25 cellular contexts compared by ENCODE assay signal in genomic region chr3:33363113-33363800, GRCh38.
DNase-seq lines count a peak whose midpoint lies in the region; FAIRE-seq and TF ChIP-seq lines count a peak whose summit lies in the region.
"Had no signal": no experiment of that assay in that cellular context is flagged by ENCODE, and none has a peak within 500 bp of the region (broad histone marks: within the 10 kb centered on the region; RNA-seq: fewer than 3 reads in every experiment).

No MANE protein-coding gene starts in this region.

- H3K14ac ChIP-seq in H9 (ENCODE audit: insufficient read depth, low read length) = no peak overlapping the region

- H2AFZ ChIP-seq in keratinocyte (ENCODE audit: control insufficient read depth, low read length) = no peak overlapping the region
- H2AFZ ChIP-seq in H9 (ENCODE audit: low read length) = no peak overlapping the region

- no peaks in the 10 kb centered on the region for H3K9me3 ChIP-seq in keratinocyte (ENCODE audit: control insufficient read depth, low read depth, low read length)
- no peaks in the 10 kb centered on the region for H3K9me3 ChIP-seq in H9 (ENCODE audit: control insufficient read depth, low read depth, low read length)
- H3K9me3 ChIP-seq in WERI-Rb-1 (ENCODE audit: severe bottlenecking) = no peaks in the 10 kb centered on the region
- H3K9me3 ChIP-seq: BLaER1 treated with 17β-estradiol and CSF1 and Interleukin-3, amounts not matched to agents 10 nM and 100 nM; Caco-2; Peyer's patch; SJSA1 had no signal

- H4K91ac ChIP-seq in H9 (ENCODE audit: insufficient read length, low read depth, low read length) = no peak overlapping the region

- no peak overlapping the region for H3K18ac ChIP-seq in H9 (ENCODE audit: insufficient read length, low read depth, low read length)

- no peak overlapping the region for H2BK120ac ChIP-seq in H9 (ENCODE audit: low read depth, low read length, poor library complexity, severe bottlenecking)

- WGBS in H9 (ENCODE audit: extremely low coverage, insufficient read length, low lambda C conversion rate) = no CpG with 5 or more reads among the region's 3 CpGs

- TF ChIP-seq CTCF in bronchial epithelial cell (IDR thresholded peaks at IDR 0.05; ENCODE audit: insufficient read depth, low read length, severe bottlenecking) (no peak), keratinocyte (optimal IDR thresholded peaks at IDR 0.05 in 1 of 3, IDR thresholded peaks at IDR 0.05 in 1 of 3, conservative IDR thresholded peaks at IDR 0.05 in 1 of 3; ENCODE audit: extremely low read depth in 1 of 3, insufficient read depth in 2 of 3, low read length in 3 of 3) (no peak), H9 (conservative IDR thresholded peaks at IDR 0.05) (no peak), WERI-Rb-1 (IDR thresholded peaks at IDR 0.05; ENCODE audit: low read depth, low read length) (no peak)

- no peaks in the 10 kb centered on the region for H3K27me3 Mint-ChIP-seq in H9 (ENCODE audit: low read depth)

- H3K4me1 ChIP-seq in keratinocyte (ENCODE audit: control insufficient read depth, extremely low read depth, insufficient read depth, low read length) (peaks cover 23% of the 10 kb centered on the region), H9 (ENCODE audit: insufficient read depth, low read length) (no peaks in the 10 kb centered on the region)
- H3K4me1 ChIP-seq: BLaER1 treated with 17β-estradiol and CSF1 and Interleukin-3, amounts not matched to agents 10 nM and 100 nM; Peyer's patch had no signal

- no peaks in the 10 kb centered on the region for H3K27me3 ChIP-seq in bronchial epithelial cell (ENCODE audit: control insufficient read depth, insufficient read depth, low read length)
- H3K27me3 ChIP-seq in keratinocyte (ENCODE audit: control insufficient read depth, extremely low read depth, insufficient read depth, low read length) = no peaks in the 10 kb centered on the region
- H3K27me3 ChIP-seq in H9 (ENCODE audit: insufficient read depth, low read length) = no peaks in the 10 kb centered on the region
- no peaks in the 10 kb centered on the region for H3K27me3 ChIP-seq in WERI-Rb-1 (ENCODE audit: insufficient read depth, low read depth, severe bottlenecking)
- H3K27me3 ChIP-seq: BLaER1 treated with 17β-estradiol and CSF1 and Interleukin-3, amounts not matched to agents 10 nM and 100 nM; Peyer's patch; SJSA1 had no signal

- H3K4me3 Mint-ChIP-seq in H9 = no peak overlapping the region
- H3K4me3 Mint-ChIP-seq: CD4-positive, alpha-beta memory T cell; HFFc6 had no signal

- no peak overlapping the region for H2BK12ac ChIP-seq in H9 (ENCODE audit: insufficient read length, low read depth, low read length)

- H3K79me2 ChIP-seq in keratinocyte (ENCODE audit: control insufficient read depth, insufficient read depth, low read length) = no peaks in the 10 kb centered on the region
- H3K79me2 ChIP-seq in H9 (ENCODE audit: insufficient read depth, low read length) = no peaks in the 10 kb centered on the region

- H3K9me3 Mint-ChIP-seq in H9 = no peaks in the 10 kb centered on the region
- H3K9me3 Mint-ChIP-seq: CD4-positive, alpha-beta memory T cell; HFFc6 had no signal

- H3K9ac ChIP-seq in keratinocyte (ENCODE audit: control insufficient read depth, extremely low read depth, insufficient read depth, low read length) = no peak overlapping the region
- no peak overlapping the region for H3K9ac ChIP-seq in H9 (ENCODE audit: extremely low read depth, insufficient read length, low read length)
- H3K9ac ChIP-seq: BLaER1 treated with 17β-estradiol and CSF1 and Interleukin-3, amounts not matched to agents 10 nM and 100 nM had no signal

- no peak overlapping the region for H2BK5ac ChIP-seq in H9 (ENCODE audit: insufficient read length, low read length)

- H2BK20ac ChIP-seq in H9 (ENCODE audit: low read depth, low read length, poor library complexity, severe bottlenecking) = no peak overlapping the region

- no peak overlapping the region for H3T11ph ChIP-seq in H9 (ENCODE audit: low read length)

- peak; percentile 30 for DNase-seq in ELR (ENCODE audit: low read depth)
- peak; percentile 54 for DNase-seq in M059J (ENCODE audit: low read depth)
- peak; percentile 63 for DNase-seq in bronchial epithelial cell (ENCODE audit: low read depth)
- peak; percentile 58 for DNase-seq in keratinocyte (ENCODE audit: low read depth, low spot score)
- DNase-seq in H9 = no peak
- DNase-seq in WERI-Rb-1 = no peak
- DNase-seq in epidermal melanocyte (ENCODE audit: insufficient read length, low spot score) = no peak
- DNase-seq in H4 (ENCODE audit: low spot score) = no peak
- DNase-seq: 8988T; Caco-2; CD4-positive, alpha-beta memory T cell; GOT3; HFFc6; KG1; NCI-H1105; NCI-H146; NCI-H2029; NCI-H2227 treated with DMSO at 0.1 percent for 48 hours; NCI-H510A treated with DMSO at 0.1 percent for 48 hours; NCI-H774; NK-92 treated with Interleukin-12 subunit alpha and Interleukin-12 subunit beta, amount 100 ng/mL, for 24 hours; Peyer's patch had no signal

- H3K36me3 ChIP-seq in bronchial epithelial cell (ENCODE audit: control insufficient read depth, insufficient read depth, low read length) = no peaks in the 10 kb centered on the region
- peaks cover 0 to 11% of the 10 kb centered on the region in 2 experiments for H3K36me3 ChIP-seq in keratinocyte (ENCODE audit: control insufficient read depth in 2 of 2, extremely low read depth in 1 of 2, insufficient read depth in 2 of 2, low read length in 2 of 2)
- H3K36me3 ChIP-seq in WERI-Rb-1 = no peaks in the 10 kb centered on the region
- H3K36me3 ChIP-seq: BLaER1 treated with 17β-estradiol and CSF1 and Interleukin-3, amounts not matched to agents 10 nM and 100 nM; Peyer's patch had no signal

- H3K23ac ChIP-seq in H9 (ENCODE audit: insufficient read length, low read depth, low read length) = no peak overlapping the region

- peaks cover 10% of the 10 kb centered on the region in 2 experiments for H3K4me1 Mint-ChIP-seq in H9
- H3K4me1 Mint-ChIP-seq: CD4-positive, alpha-beta memory T cell had no signal

- H2BK15ac ChIP-seq in H9 (ENCODE audit: low read depth, low read length) = no peak overlapping the region

- H3K4ac ChIP-seq in H9 (ENCODE audit: low read depth, low read length) = no peak overlapping the region

- peak overlapping the region; percentile 59 for H3K27ac ChIP-seq in keratinocyte (ENCODE audit: control insufficient read depth, insufficient read depth, low read length)
- H3K27ac ChIP-seq in H9 (ENCODE audit: insufficient read length, low read depth, low read length) = no peak overlapping the region
- H3K27ac ChIP-seq in WERI-Rb-1 = no peak overlapping the region
- H3K27ac ChIP-seq: BLaER1 treated with 17β-estradiol and CSF1 and Interleukin-3, amounts not matched to agents 10 nM and 100 nM; Peyer's patch; SJSA1 had no signal

- no peaks in the 10 kb centered on the region for H3K36me3 Mint-ChIP-seq in H9 (ENCODE audit: insufficient read depth in 1 of 3, low read depth in 3 of 3)
- H3K36me3 Mint-ChIP-seq: CD4-positive, alpha-beta memory T cell had no signal

- no peak overlapping the region for H4K8ac ChIP-seq in H9 (replicated peaks; ENCODE audit: insufficient read length, low read depth, low read length)

- dilution Hi-C loops in keratinocyte (cut with MboI; ENCODE audit: extremely low pct_ligation_motif_present, low sequenced_read_pairs) = no loop called here

- FAIRE-seq in bronchial epithelial cell (lab: Jason Lieb, UNC) = no peak
- peak; percentile 95 for FAIRE-seq in keratinocyte (lab: Jason Lieb, UNC)
- FAIRE-seq: GM12891 had no signal

- H3K56ac ChIP-seq in H9 (ENCODE audit: insufficient read length, low read depth, low read length) = no peak overlapping the region

- no peaks in the 10 kb centered on the region for H3K23me2 ChIP-seq in H9 (ENCODE audit: insufficient read length, low read depth, low read length, poor library complexity, severe bottlenecking)

- H3K9me1 ChIP-seq in keratinocyte (ENCODE audit: control insufficient read depth, extremely low read depth, insufficient read depth, low read length) = no peaks in the 10 kb centered on the region

- H3K4me3 ChIP-seq in bronchial epithelial cell (ENCODE audit: low read depth, low read length) (no peak overlapping the region), keratinocyte (ENCODE audit: control insufficient read depth in 2 of 3, extremely low read depth in 1 of 3, insufficient read depth in 2 of 3, low read depth in 1 of 3, low read length in 3 of 3) (no peak overlapping the region), WERI-Rb-1 (ENCODE audit: low read depth, low read length) (no peak overlapping the region)
- H3K4me3 ChIP-seq: BLaER1 treated with 17β-estradiol and CSF1 and Interleukin-3, amounts not matched to agents 10 nM and 100 nM; Peyer's patch; SJSA1 had no signal

- H3K4me2 ChIP-seq in keratinocyte (ENCODE audit: control insufficient read depth, extremely low read depth, insufficient read depth, low read depth, low read length) = peak overlapping the region; percentile 28
- H3K4me2 ChIP-seq in H9 (ENCODE audit: insufficient read depth, insufficient read length, low read length) = no peak overlapping the region
- H3K4me2 ChIP-seq: BLaER1 treated with 17β-estradiol and CSF1 and Interleukin-3, amounts not matched to agents 10 nM and 100 nM had no signal

- H3K27ac Mint-ChIP-seq in H9 = no peak overlapping the region
- H3K27ac Mint-ChIP-seq: CD4-positive, alpha-beta memory T cell; HFFc6 had no signal

- H4K5ac ChIP-seq in H9 (ENCODE audit: insufficient read length, low read depth, low read length) = no peak overlapping the region

- no peak overlapping the region for H2AK5ac ChIP-seq in H9 (ENCODE audit: insufficient read length, low read length)

- H4K20me1 ChIP-seq in keratinocyte (ENCODE audit: control insufficient read depth, extremely low read depth, insufficient read depth, low read length) (no peaks in the 10 kb centered on the region), H9 (ENCODE audit: control insufficient read depth, insufficient read depth, insufficient read length) (no peaks in the 10 kb centered on the region)
- H4K20me1 ChIP-seq: BLaER1 treated with 17β-estradiol and CSF1 and Interleukin-3, amounts not matched to agents 10 nM and 100 nM had no signal

- no peaks in the 10 kb centered on the region for H3K79me1 ChIP-seq in H9 (ENCODE audit: insufficient read depth, low read depth, low read length, poor library complexity, severe bottlenecking)

Comparison
In these comparisons a context has a peak if more than half of its experiments do, and no peak if none do; other contexts are left out.
1. DNase-seq: peak in ELR (single experiment), M059J (single experiment), bronchial epithelial cell (single experiment) and keratinocyte (single experiment); none in H9 (single experiment), WERI-Rb-1 (single experiment), epidermal melanocyte (single experiment) and H4 (single experiment).